Comparison of ENCODE assay signal across 25 cellular contexts in genomic region chr9:69577123-69577522, GRCh38.
"Had no signal": no experiment of that assay in that cellular context is flagged by ENCODE, and none has a peak within 500 bp of the region (broad histone marks: within the 10 kb centered on the region; RNA-seq: fewer than 3 reads in every experiment).

No MANE protein-coding gene starts in this region.

- H3K27ac ChIP-seq: adrenal gland, breast epithelium, SK-N-MC, VCaP had no signal

- H3K27me3 ChIP-seq: adrenal gland, breast epithelium had no signal

- H3K36me3 ChIP-seq: adrenal gland, breast epithelium had no signal

- DNase-seq: activated CD4-positive, alpha-beta T cell treated with anti-CD3 and anti-CD28 coated beads, Interleukin-2, amount 10 ng/mL, durations not matched to agents 7 days and 5 days; activated CD4-positive, CD25-positive, alpha-beta regulatory T cell; activated CD8-positive, alpha-beta memory T cell treated with anti-CD3 and anti-CD28 coated beads, Interleukin-2, amount 50 U/mL, for 4 hours; activated CD8-positive, alpha-beta T cell treated with anti-CD3 and anti-CD28 coated beads for 36 hours; activated naive CD4-positive, alpha-beta T cell treated with anti-CD3 and anti-CD28 coated beads, Interleukin-2, amount 50 U/mL, for 16 hours; activated naive CD8-positive, alpha-beta T cell treated with anti-CD3 and anti-CD28 coated beads, Interleukin-2, amount 10 ng/mL, durations not matched to agents 7 days and 5 days; activated T-cell treated with anti-CD3 and anti-CD28 coated beads, Interleukin-2, amount 50 U/mL, for 1 hour; adrenal gland; anterior cingulate cortex; central memory CD4-positive, alpha-beta T cell; NCI-H1105 treated with DMSO at 0.1 percent for 48 hours; NCI-H1436 treated with DMSO at 0.1 percent for 48 hours; NCI-H187; NCI-H2081 treated with DMSO at 0.1 percent for 48 hours; NCI-H226; NCI-H526 treated with DMSO at 0.1 percent for 48 hours; NCI-H82; RPMI8226; T-cell; T-helper 2 cell; T1000 had no signal

- ATAC-seq: activated CD8-positive, alpha-beta T cell treated with anti-CD3 and anti-CD28 coated beads for 36 hours; Right ventricle myocardium inferior; T-cell had no signal

- H3K4me3 ChIP-seq: adrenal gland, breast epithelium, SK-N-MC had no signal

- H3K4me1 ChIP-seq: adrenal gland, breast epithelium had no signal

- H3K9me3 ChIP-seq: adrenal gland, breast epithelium had no signal
